In genomic region chr1:87330201-87330953, GRCh38 we compare ENCODE assay signal across 8 cellular contexts. TPM values are rescaled to one million over a fixed set of nuclear protein-coding genes. Genes with fewer than 3 reads are reported as not detected.
DNase-seq lines count a peak whose midpoint lies in the region; ATAC-seq and TF ChIP-seq lines count a peak whose summit lies in the region.

No MANE protein-coding gene starts in this region.

- peak overlapping the region; percentile 86 for H3K4me3 Mint-ChIP-seq in progenitor cell of endocrine pancreas (ENCODE audit: low read depth)

- TF ChIP-seq CTCF in adrenal gland (IDR thresholded peaks at IDR 0.05) (no peak), progenitor cell of endocrine pancreas (IDR thresholded peaks at IDR 0.05; ENCODE audit: unreplicated experiment) (no peak)

- ATAC-seq in left ventricle myocardium superior (no peak), GM21526 (IDR thresholded peaks at IDR 0.05; ENCODE audit: low FRiP score, unreplicated experiment) (no peak)

- H3K27me3 Mint-ChIP-seq in progenitor cell of endocrine pancreas, result no peaks in the 10 kb centered on the region

- H3K4me1 ChIP-seq in adrenal gland (replicated peaks in 1 of 2), result peaks cover 20 to 34% of the 10 kb centered on the region in 2 donors

- intact Hi-C loops in adrenal gland (cut with DNase I), result no loop called here
- intact Hi-C loops in left ventricle myocardium superior (cut with micrococcal nuclease), result no loop called here

- H3K9me3 ChIP-seq in adrenal gland (replicated peaks in 1 of 3), result no peaks in the 10 kb centered on the region

- H3K27ac Mint-ChIP-seq in progenitor cell of endocrine pancreas, result peak overlapping the region; percentile 99

- peak overlapping the region in 2 of 4 donors; percentile 64 to 94 for H3K4me3 ChIP-seq in adrenal gland

- peaks cover 20% of the 10 kb centered on the region for H3K36me3 Mint-ChIP-seq in progenitor cell of endocrine pancreas (ENCODE audit: insufficient read depth)

- no peaks in the 10 kb centered on the region for H3K27me3 ChIP-seq in adrenal gland

- H3K4me1 Mint-ChIP-seq in progenitor cell of endocrine pancreas (ENCODE audit: low read depth), result peaks cover 43% of the 10 kb centered on the region

- TF ChIP-seq POLR2A in adrenal gland (IDR thresholded peaks at IDR 0.05), result no peak

- DNase-seq in NCI-H2171 treated with DMSO at 0.1 percent for 48 hours (lab: John Stamatoyannopoulos, UW), result peak; percentile 10
- no peak for DNase-seq in NCI-H2171 (lab: John Stamatoyannopoulos, UW)
- peak; percentile 53 for DNase-seq in NCI-H2029 treated with DMSO at 0.1 percent for 48 hours (lab: John Stamatoyannopoulos, UW)
- DNase-seq in adrenal gland, result peak in 5 of 7 donors; percentile 10 to 54 (median 25)
- DNase-seq in left ventricle myocardium superior, result peak; percentile 40
- DNase-seq in progenitor cell of endocrine pancreas (ENCODE audit: low spot score, unreplicated experiment), result no peak
- no peak for DNase-seq in effector CD8-positive, alpha-beta T cell (lab: John Stamatoyannopoulos, UW)

- H3K36me3 ChIP-seq in adrenal gland (replicated peaks in 1 of 2), result no peaks in the 10 kb centered on the region

- peak overlapping the region; percentile 34 to 96 (median 87) for H3K27ac ChIP-seq in adrenal gland

- no peaks in the 10 kb centered on the region for H3K9me3 Mint-ChIP-seq in progenitor cell of endocrine pancreas (ENCODE audit: low read depth)

- 3 to 13% (median 4%) methylated on average over 18 to 19 of the region's 19 CpGs for WGBS in adrenal gland, 4 donors

RNA-seq across cellular contexts. Expression of gene LMO4, which starts 1.7 kb away (rescaled TPM):
- total RNA-seq in adrenal gland (10 to 100 TPM; 10.3 to 26.9 (median 22.1) TPM), left ventricle myocardium superior (49.2 TPM), progenitor cell of endocrine pancreas (64.2 and 74.5 TPM in 2 replicates)
- 10 to 100 TPM; 16.2 to 21.6 (median 21.1) TPM for polyA plus RNA-seq in adrenal gland

Comparison
In these comparisons a context has a peak if more than half of its experiments do, and no peak if none do; other contexts are left out.
1. DNase-seq: peak in NCI-H2171 treated with DMSO at 0.1 percent for 48 hours (single experiment), NCI-H2029 treated with DMSO at 0.1 percent for 48 hours (single experiment), adrenal gland (5 of 7) and left ventricle myocardium superior (single experiment); none in NCI-H2171 (single experiment), progenitor cell of endocrine pancreas (single experiment) and effector CD8-positive, alpha-beta T cell (single experiment).